ENCODE assay signal across 11 cellular contexts in the genomic region with DNA sequence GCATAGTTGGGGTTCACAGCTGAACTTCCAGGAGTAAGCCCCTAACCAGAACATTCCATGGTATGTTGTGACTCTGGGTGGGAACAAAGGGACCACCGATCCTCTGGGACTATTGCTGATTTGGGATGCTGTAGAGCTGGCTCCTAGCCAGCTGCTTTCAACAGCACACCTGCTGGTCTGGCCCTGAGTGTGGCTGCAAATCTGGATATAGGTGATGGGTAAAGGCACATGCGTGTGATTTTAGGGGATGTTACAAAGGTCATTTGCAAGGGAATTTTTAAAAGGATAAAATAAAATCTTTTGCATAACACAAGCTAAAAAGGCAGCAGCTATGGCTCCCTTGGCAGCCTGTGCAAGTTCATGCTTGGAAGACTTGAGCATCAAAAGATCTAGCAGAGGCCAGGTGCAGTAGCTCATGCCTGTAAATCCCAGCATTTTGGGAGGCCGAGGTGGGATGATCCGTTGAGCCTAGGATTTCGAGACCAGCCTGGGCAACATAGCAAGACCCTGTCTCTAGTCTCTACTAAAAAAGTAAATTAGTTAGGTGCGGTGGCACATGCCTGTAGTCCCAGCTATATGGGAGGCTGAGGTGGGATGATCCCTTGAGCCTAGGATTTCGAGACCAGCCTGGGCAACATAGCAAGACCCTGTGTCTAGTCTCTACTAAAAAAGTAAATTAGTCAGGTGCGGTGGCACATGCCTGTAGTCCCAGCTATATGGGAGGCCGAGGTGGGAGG. TPM values are rescaled to one million over a fixed set of nuclear protein-coding genes. Genes with fewer than 3 reads are reported as not detected.
DNase-seq lines count a peak whose midpoint lies in the region; ATAC-seq and TF ChIP-seq lines count a peak whose summit lies in the region.
"Had no signal": no experiment of that assay in that cellular context is flagged by ENCODE, and none has a peak within 500 bp of the region (broad histone marks: within the 10 kb centered on the region; RNA-seq: fewer than 3 reads in every experiment).

No MANE protein-coding gene starts in this region.

- H3K36me3 ChIP-seq in NT2/D1 (ENCODE audit: insufficient read depth, insufficient read length, low read length): peaks cover 17% of the 10 kb centered on the region
- H3K36me3 ChIP-seq in hepatocyte (replicated peaks; ENCODE audit: insufficient read depth, low read depth): no peaks in the 10 kb centered on the region
- no peaks in the 10 kb centered on the region for H3K36me3 ChIP-seq in rectal smooth muscle tissue (ENCODE audit: control insufficient read depth, insufficient read depth, low read length)

- H3K4me1 ChIP-seq in NT2/D1 (ENCODE audit: insufficient read depth, insufficient read length) (peaks cover 9% of the 10 kb centered on the region), hepatocyte (ENCODE audit: insufficient read depth) (peaks cover 30% of the 10 kb centered on the region), rectal smooth muscle tissue (ENCODE audit: control insufficient read depth, insufficient read depth, low read length) (peaks cover 16% of the 10 kb centered on the region), foreskin keratinocyte (peaks cover under 1% of the 10 kb centered on the region)

- ATAC-seq in foreskin keratinocyte (no peak), GM21515 (IDR thresholded peaks at IDR 0.05; ENCODE audit: unreplicated experiment) (no peak)

- DNase-seq in D341Med (ENCODE audit: low spot score): peak; percentile 22
- no peak for DNase-seq in NT2/D1 (ENCODE audit: low read depth, low spot score)
- no peak for DNase-seq in hepatocyte (ENCODE audit: low spot score)
- no peak for DNase-seq in NCI-H524 treated with DMSO at 0.1 percent for 48 hours (lab: John Stamatoyannopoulos, UW)
- no peak for DNase-seq in foreskin keratinocyte
- no peak for DNase-seq in SK-N-DZ (ENCODE audit: low spot score)
- DNase-seq: effector CD8-positive, alpha-beta T cell; GF-D8; SW 1271 had no signal

- peaks cover 16% of the 10 kb centered on the region for H4K20me1 ChIP-seq in hepatocyte (ENCODE audit: insufficient read depth, poor library complexity, severe bottlenecking)

- H3K9ac ChIP-seq in NT2/D1 (ENCODE audit: insufficient read length, low read depth): peak overlapping the region; percentile 91
- no peak overlapping the region for H3K9ac ChIP-seq in rectal smooth muscle tissue (ENCODE audit: low read length)

- no peak overlapping the region for H2AFZ ChIP-seq in hepatocyte

- peaks cover 60% of the 10 kb centered on the region for H3K79me2 ChIP-seq in hepatocyte

- H3K4me3 ChIP-seq in NT2/D1 (ENCODE audit: insufficient read length, low read depth) (peak overlapping the region; percentile 60), hepatocyte (peak overlapping the region; percentile 89), rectal smooth muscle tissue (ENCODE audit: low read length) (peak overlapping the region; percentile 91)

- TF ChIP-seq CTCF in hepatocyte (IDR thresholded peaks at IDR 0.05; ENCODE audit: poor library complexity): no peak
- no peak for TF ChIP-seq CTCF in foreskin keratinocyte (conservative IDR thresholded peaks at IDR 0.05)

- peak overlapping the region; percentile 80 for H3K27ac ChIP-seq in hepatocyte
- peak overlapping the region; percentile 78 for H3K27ac ChIP-seq in rectal smooth muscle tissue (ENCODE audit: low read depth, low read length)
- no peak overlapping the region for H3K27ac ChIP-seq in foreskin keratinocyte

- H3K27me3 ChIP-seq in NT2/D1 (ENCODE audit: insufficient read depth, insufficient read length): no peaks in the 10 kb centered on the region
- H3K27me3 ChIP-seq in hepatocyte: no peaks in the 10 kb centered on the region
- H3K27me3 ChIP-seq in rectal smooth muscle tissue (ENCODE audit: control insufficient read depth, insufficient read depth, low read length): no peaks in the 10 kb centered on the region
- H3K27me3 ChIP-seq in foreskin keratinocyte: no peaks in the 10 kb centered on the region

- H3K9me2 ChIP-seq in hepatocyte (replicated peaks; ENCODE audit: insufficient read depth): no peaks in the 10 kb centered on the region

- 85% methylated on average over 9 of the region's 9 CpGs for WGBS in hepatocyte (ENCODE audit: low lambda C conversion rate, missing lambda C conversion rate)

- H3K9me3 ChIP-seq in NT2/D1 (ENCODE audit: insufficient read depth, low read length) (peaks cover 11% of the 10 kb centered on the region; the same call in 1 of the 2 replicates), hepatocyte (ENCODE audit: low read depth) (no peaks in the 10 kb centered on the region)

- H3K4me2 ChIP-seq in hepatocyte: peak overlapping the region; percentile 93

RNA-seq across cellular contexts. Expression of a gene that starts 1.6 kb away (rescaled TPM):
- 116 and 126 TPM in 2 replicates for total RNA-seq in hepatocyte
- polyA plus RNA-seq in hepatocyte: 185 and 203 TPM in 2 replicates
- 23.8 and 24.8 TPM in 2 replicates for total RNA-seq in foreskin keratinocyte
- 29.9 and 32.2 TPM in 2 replicates for polyA plus RNA-seq in foreskin keratinocyte
- polyA plus RNA-seq in SK-N-DZ (2014; cell fraction: cytosol; rRNA removed): 87.1 and 96.7 TPM in 2 replicates
- polyA plus RNA-seq in SK-N-DZ (2014; cell fraction: nucleus; rRNA removed): 26.2 and 64.6 TPM in 2 replicates
